19 cellular contexts compared by ENCODE assay signal in genomic region chr5:143499480-143500114, GRCh38.
DNase-seq lines count a peak whose midpoint lies in the region; ATAC-seq and TF ChIP-seq lines count a peak whose summit lies in the region.
"Had no signal": no experiment of that assay in that cellular context is flagged by ENCODE, and none has a peak within 500 bp of the region (broad histone marks: within the 10 kb centered on the region; RNA-seq: fewer than 3 reads in every experiment).

No MANE protein-coding gene starts in this region.

- no peak overlapping the region for H4K91ac ChIP-seq in trophoblast cell (ENCODE audit: low read depth, low read length)

- ATAC-seq in activated CD4-positive, alpha-beta T cell treated with anti-CD3 and anti-CD28 coated beads for 36 hours: peak; percentile 36

- no peaks in the 10 kb centered on the region for H3K36me3 Mint-ChIP-seq in activated CD4-positive, alpha-beta T cell treated with anti-CD3 and anti-CD28 coated beads for 36 hours (ENCODE audit: low read depth)
- H3K36me3 Mint-ChIP-seq in endodermal cell (ENCODE audit: low read depth): no peaks in the 10 kb centered on the region
- H3K36me3 Mint-ChIP-seq in CD8-positive, alpha-beta memory T cell: no peaks in the 10 kb centered on the region
- H3K36me3 Mint-ChIP-seq: activated naive CD4-positive, alpha-beta T cell treated with anti-CD3 and anti-CD28 coated beads, Interleukin-2, amount 50 U/mL, for 72 hours; brain had no signal

- intact Hi-C loops in activated CD4-positive, alpha-beta T cell treated with anti-CD3 and anti-CD28 coated beads for 36 hours (cut with DNase I, micrococcal nuclease): no loop called here

- no peak for TF ChIP-seq POLR2A in NB4 (IDR thresholded peaks at IDR 0.05; ENCODE audit: extremely low read depth, insufficient read length)

- H3K9ac ChIP-seq in endodermal cell (ENCODE audit: extremely low read depth, low read length, poor library complexity, severe bottlenecking) (no peak overlapping the region), trophoblast cell (ENCODE audit: low read length) (no peak overlapping the region)

- no peak overlapping the region for H3K4me3 Mint-ChIP-seq in activated CD4-positive, alpha-beta T cell treated with anti-CD3 and anti-CD28 coated beads for 36 hours
- no peak overlapping the region for H3K4me3 Mint-ChIP-seq in endodermal cell
- H3K4me3 Mint-ChIP-seq in CD8-positive, alpha-beta memory T cell: no peak overlapping the region
- H3K4me3 Mint-ChIP-seq: activated T-cell treated with anti-CD3 and anti-CD28 coated beads, Interleukin-2, amount 50 U/mL, for 72 hours; brain had no signal

- H3K9me3 Mint-ChIP-seq in activated CD4-positive, alpha-beta T cell treated with anti-CD3 and anti-CD28 coated beads for 36 hours (ENCODE audit: low read depth): no peaks in the 10 kb centered on the region
- H3K9me3 Mint-ChIP-seq in endodermal cell: no peaks in the 10 kb centered on the region
- H3K9me3 Mint-ChIP-seq in CD8-positive, alpha-beta memory T cell: no peaks in the 10 kb centered on the region

- no peak overlapping the region for H2AFZ ChIP-seq in trophoblast cell (ENCODE audit: insufficient read depth, low read length, poor library complexity)

- no peak overlapping the region for H3K4ac ChIP-seq in trophoblast cell (ENCODE audit: low read depth, low read length)

- no peak overlapping the region for H3K4me2 ChIP-seq in trophoblast cell (ENCODE audit: low read length)

- no peaks in the 10 kb centered on the region for H3K79me1 ChIP-seq in trophoblast cell (ENCODE audit: low read length)

- POLR2A ChIA-PET in activated CD4-positive, alpha-beta T cell treated with anti-CD3 and anti-CD28 coated beads for 36 hours (lab: Charles Lee): no interaction called here
- POLR2A ChIA-PET in CD8-positive, alpha-beta memory T cell (lab: Charles Lee): no interaction called here
- POLR2A ChIA-PET in HEK293T (lab: Yijun Ruan, JAX): no interaction called here

- no peak overlapping the region for H2BK120ac ChIP-seq in trophoblast cell (ENCODE audit: insufficient read depth, low read length, poor library complexity)

- no peak overlapping the region for H2AK5ac ChIP-seq in trophoblast cell (ENCODE audit: low read length)

- H3K4me1 ChIP-seq in endodermal cell (ENCODE audit: control insufficient read depth, insufficient read depth, low read length) (no peaks in the 10 kb centered on the region), trophoblast cell (ENCODE audit: control insufficient read depth in 1 of 2, insufficient read depth in 2 of 2, low read length in 2 of 2) (no peaks in the 10 kb centered on the region)
- no peaks in the 10 kb centered on the region for H3K4me1 ChIP-seq in CD8-positive, alpha-beta memory T cell (ENCODE audit: insufficient read depth, low read length)

- H4K12ac ChIP-seq in trophoblast cell (ENCODE audit: low read depth, low read length): no peak overlapping the region

- DNase-seq in activated CD4-positive, alpha-beta T cell treated with anti-CD3 and anti-CD28 coated beads for 36 hours: no peak
- no peak for DNase-seq in activated CD4-positive, alpha-beta T cell treated with anti-CD3 and anti-CD28 coated beads for 4 hours
- peak; percentile 8 for DNase-seq in NB4 (ENCODE audit: low read depth)
- DNase-seq in endodermal cell: no peak
- peak; percentile 42 to 83 for DNase-seq in trophoblast cell
- no peak for DNase-seq in CD8-positive, alpha-beta memory T cell
- DNase-seq in HEK293T (ENCODE audit: extremely low spot score): no peak
- DNase-seq in ecto neural progenitor cell (ENCODE audit: low spot score): no peak
- DNase-seq: activated T-cell treated with anti-CD3 and anti-CD28 coated beads, Interleukin-2, amount 50 U/mL, for 72 hours; C1 segment of cervical spinal cord; dorsolateral prefrontal cortex; NCI-H1105 treated with DMSO at 0.1 percent for 48 hours; NCI-H2171; NCI-H774; stimulated activated naive CD4-positive, alpha-beta T cell treated with Interleukin-2 at 50 U/mL for 16 hours; T-helper 1 cell; upper lobe of left lung had no signal

- H3K27me3 ChIP-seq in endodermal cell (ENCODE audit: control insufficient read depth, insufficient read depth, low read length, poor library complexity, severe bottlenecking) (no peaks in the 10 kb centered on the region), trophoblast cell (ENCODE audit: insufficient read depth, low read length) (no peaks in the 10 kb centered on the region)
- no peaks in the 10 kb centered on the region for H3K27me3 ChIP-seq in CD8-positive, alpha-beta memory T cell (ENCODE audit: insufficient read depth, low read length, poor library complexity, severe bottlenecking)
- H3K27me3 ChIP-seq: dorsolateral prefrontal cortex, upper lobe of left lung had no signal

- H3K79me2 ChIP-seq in trophoblast cell (ENCODE audit: control insufficient read depth, insufficient read depth, low read length, poor library complexity): no peaks in the 10 kb centered on the region

- H3K36me3 ChIP-seq in endodermal cell (ENCODE audit: control insufficient read depth, insufficient read depth, low read length) (no peaks in the 10 kb centered on the region), trophoblast cell (ENCODE audit: control insufficient read depth in 1 of 2, insufficient read depth in 2 of 2, low read length in 2 of 2) (no peaks in the 10 kb centered on the region)
- H3K36me3 ChIP-seq in CD8-positive, alpha-beta memory T cell (ENCODE audit: insufficient read depth, low read length): no peaks in the 10 kb centered on the region
- H3K36me3 ChIP-seq: upper lobe of left lung had no signal

- no peak overlapping the region for H4K8ac ChIP-seq in trophoblast cell (ENCODE audit: low read depth, low read length)

- no peak overlapping the region for H3K23ac ChIP-seq in trophoblast cell (ENCODE audit: low read length)

- no peak overlapping the region for H2BK5ac ChIP-seq in trophoblast cell (ENCODE audit: low read depth, low read length, poor library complexity)

- H3K14ac ChIP-seq in trophoblast cell (ENCODE audit: low read length): no peak overlapping the region

- TF ChIP-seq CTCF in NB4 (IDR thresholded peaks at IDR 0.05; ENCODE audit: low read depth, low read length) (no peak), endodermal cell (conservative IDR thresholded peaks at IDR 0.05) (peak; percentile 57)

- CTCF ChIA-PET in activated CD4-positive, alpha-beta T cell treated with anti-CD3 and anti-CD28 coated beads for 36 hours (lab: Charles Lee): no interaction called here
- CTCF ChIA-PET in CD8-positive, alpha-beta memory T cell (lab: Charles Lee): no interaction called here
- CTCF ChIA-PET in HEK293T (lab: Yijun Ruan, JAX): no interaction called here

- H3K4me1 Mint-ChIP-seq in activated CD4-positive, alpha-beta T cell treated with anti-CD3 and anti-CD28 coated beads for 36 hours: no peaks in the 10 kb centered on the region
- H3K4me1 Mint-ChIP-seq in endodermal cell: no peaks in the 10 kb centered on the region
- no peaks in the 10 kb centered on the region for H3K4me1 Mint-ChIP-seq in CD8-positive, alpha-beta memory T cell

- H2BK12ac ChIP-seq in trophoblast cell (ENCODE audit: low read length): no peak overlapping the region

- 80 to 98% methylated on average over 1 to 2 of the region's 2 CpGs for WGBS in endodermal cell (ENCODE audit: insufficient coverage in 1 of 2, insufficient read length in 1 of 2), 2 experiments
- no CpG with 5 or more reads among the region's 2 CpGs for WGBS in trophoblast cell (ENCODE audit: extremely low coverage, insufficient coverage, insufficient read length)

- H3K27me3 Mint-ChIP-seq in activated CD4-positive, alpha-beta T cell treated with anti-CD3 and anti-CD28 coated beads for 36 hours: no peaks in the 10 kb centered on the region
- H3K27me3 Mint-ChIP-seq in endodermal cell (ENCODE audit: insufficient read depth): no peaks in the 10 kb centered on the region
- peaks cover 0 to 2% of the 10 kb centered on the region in 2 donors for H3K27me3 Mint-ChIP-seq in CD8-positive, alpha-beta memory T cell
- H3K27me3 Mint-ChIP-seq: brain had no signal

- H3K4me3 ChIP-seq in NB4 (ENCODE audit: low read depth, low read length) (no peak overlapping the region), endodermal cell (ENCODE audit: low read length) (no peak overlapping the region), trophoblast cell (ENCODE audit: low read depth, low read length) (no peak overlapping the region)
- H3K4me3 ChIP-seq in CD8-positive, alpha-beta memory T cell (ENCODE audit: low read length): no peak overlapping the region
- H3K4me3 ChIP-seq: dorsolateral prefrontal cortex, upper lobe of left lung had no signal

- no peak overlapping the region for H3K27ac Mint-ChIP-seq in activated CD4-positive, alpha-beta T cell treated with anti-CD3 and anti-CD28 coated beads for 36 hours
- H3K27ac Mint-ChIP-seq in endodermal cell: no peak overlapping the region
- no peak overlapping the region for H3K27ac Mint-ChIP-seq in CD8-positive, alpha-beta memory T cell
- H3K27ac Mint-ChIP-seq: activated naive CD4-positive, alpha-beta T cell treated with anti-CD3 and anti-CD28 coated beads, Interleukin-2, amount 50 U/mL, for 72 hours; activated T-cell treated with anti-CD3 and anti-CD28 coated beads, Interleukin-2, amount 50 U/mL, for 72 hours had no signal

- no peak overlapping the region for H3K27ac ChIP-seq in endodermal cell (ENCODE audit: low read depth, low read length)
- H3K27ac ChIP-seq in trophoblast cell (ENCODE audit: low read depth, low read length): no peak overlapping the region
- no peak overlapping the region for H3K27ac ChIP-seq in CD8-positive, alpha-beta memory T cell (ENCODE audit: low read depth, low read length)
- H3K27ac ChIP-seq: dorsolateral prefrontal cortex, upper lobe of left lung had no signal

- H3K9me3 ChIP-seq in endodermal cell (ENCODE audit: control insufficient read depth, low read length) (no peaks in the 10 kb centered on the region), trophoblast cell (ENCODE audit: insufficient read depth, low read depth, low read length) (no peaks in the 10 kb centered on the region)
- H3K9me3 ChIP-seq in CD8-positive, alpha-beta memory T cell (ENCODE audit: low read length): no peaks in the 10 kb centered on the region
- H3K9me3 ChIP-seq: upper lobe of left lung had no signal

- H3K18ac ChIP-seq in trophoblast cell (ENCODE audit: low read length): no peak overlapping the region

TF ChIP-seq in HEK293T, 16 proteins besides CTCF, POLR2A, EP300 and RAD21:
- no peak for TF ChIP-seq L3MBTL2 (conservative IDR thresholded peaks at IDR 0.05)

Comparison
In these comparisons a context has a peak if more than half of its experiments do, and no peak if none do; other contexts are left out.
1. DNase-seq: peak in NB4 (single experiment) and trophoblast cell (2 of 2); none in activated CD4-positive, alpha-beta T cell treated with anti-CD3 and anti-CD28 coated beads for 36 hours (single experiment), activated CD4-positive, alpha-beta T cell treated with anti-CD3 and anti-CD28 coated beads for 4 hours (0 of 2), endodermal cell (single experiment), CD8-positive, alpha-beta memory T cell (0 of 5), HEK293T (single experiment) and ecto neural progenitor cell (single experiment).